9 cellular contexts compared by ENCODE assay signal in the genomic region with DNA sequence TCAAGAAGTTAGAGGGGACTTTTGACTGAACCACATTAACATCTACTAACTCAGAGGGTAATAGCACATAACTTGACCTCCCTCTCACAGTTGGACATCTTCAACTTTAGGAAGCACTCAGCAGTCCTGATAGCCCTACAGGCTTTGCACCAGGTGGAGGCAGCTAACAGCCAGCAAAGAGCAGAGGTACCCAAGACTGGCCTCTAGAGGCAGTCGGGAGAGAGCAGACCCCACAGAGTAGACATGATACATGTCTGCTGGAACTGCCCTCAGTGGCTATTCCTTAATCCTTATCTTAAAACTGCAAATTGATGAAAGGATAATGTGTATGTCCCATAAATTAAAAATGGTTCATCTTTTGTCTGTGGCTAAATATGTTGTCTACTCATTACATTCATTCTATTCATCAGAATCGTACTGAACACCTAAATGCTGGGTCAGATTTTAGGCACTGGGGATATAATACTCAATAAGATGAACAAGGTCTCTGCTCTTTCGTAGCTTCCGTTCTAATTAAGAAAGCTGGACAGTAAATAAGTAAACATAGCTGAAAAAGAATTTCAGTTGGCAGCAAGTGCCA. TPM values are rescaled to one million over a fixed set of nuclear protein-coding genes. Genes with fewer than 3 reads are reported as not detected.
DNase-seq lines count a peak whose midpoint lies in the region; ATAC-seq and TF ChIP-seq lines count a peak whose summit lies in the region.
"Had no signal": no experiment of that assay in that cellular context is flagged by ENCODE, and none has a peak within 500 bp of the region (broad histone marks: within the 10 kb centered on the region; RNA-seq: fewer than 3 reads in every experiment).

No MANE protein-coding gene starts in this region.

- H3K4me3 ChIP-seq in CD4-positive, CD25-positive, alpha-beta regulatory T cell (ENCODE audit: low read depth, low read length), result no peak overlapping the region
- no peak overlapping the region for H3K4me3 ChIP-seq in fibroblast of villous mesenchyme (ENCODE audit: low read depth, low read length)

- peaks cover 56% of the 10 kb centered on the region for H3K36me3 ChIP-seq in CD4-positive, CD25-positive, alpha-beta regulatory T cell (ENCODE audit: control insufficient read depth, insufficient read depth, low read length)

- no peaks in the 10 kb centered on the region for H3K27me3 Mint-ChIP-seq in CD4-positive, CD25-positive, alpha-beta regulatory T cell
- H3K27me3 Mint-ChIP-seq: IgD-negative memory B cell had no signal

- ATAC-seq in CD4-positive, CD25-positive, alpha-beta regulatory T cell (ENCODE audit: low read depth in 2 of 2), result peak; percentile 81 to 88
- ATAC-seq in GM19035 (IDR thresholded peaks at IDR 0.05; ENCODE audit: unreplicated experiment), result peak; percentile 62
- ATAC-seq in HG03571 (IDR thresholded peaks at IDR 0.05; ENCODE audit: unreplicated experiment), result peak; percentile 61
- no peak for ATAC-seq in HG03439 (IDR thresholded peaks at IDR 0.05; ENCODE audit: unreplicated experiment)

- peak; percentile 73 for TF ChIP-seq CTCF in fibroblast of villous mesenchyme (IDR thresholded peaks at IDR 0.05; ENCODE audit: insufficient read depth, low read depth, low read length)

- H3K4me3 Mint-ChIP-seq in CD4-positive, CD25-positive, alpha-beta regulatory T cell, result no peak overlapping the region

- peak overlapping the region in 2 of 3 donors; percentile 31 to 68 for H3K27ac Mint-ChIP-seq in CD4-positive, CD25-positive, alpha-beta regulatory T cell

- H3K9me3 ChIP-seq in CD4-positive, CD25-positive, alpha-beta regulatory T cell (ENCODE audit: control insufficient read depth in 2 of 2, low read length in 2 of 2), result no peaks in the 10 kb centered on the region

- peak in 2 of 3 donors; percentile 27 to 44 for DNase-seq in CD4-positive, CD25-positive, alpha-beta regulatory T cell
- DNase-seq in UCSD-AML1 (lab: John Stamatoyannopoulos, UW; ENCODE audit: unreplicated experiment) (peak; percentile 22), fibroblast of villous mesenchyme (ENCODE audit: low read depth) (no peak), LoVo (ENCODE audit: low spot score) (no peak)
- peak; percentile 31 for DNase-seq in stimulated activated CD4-positive, alpha-beta T cell treated with anti-CD3 and anti-CD28 coated beads, Interleukin-4, amount 100 ng/mL, for 24 hours

- no peaks in the 10 kb centered on the region for H3K27me3 ChIP-seq in CD4-positive, CD25-positive, alpha-beta regulatory T cell (ENCODE audit: control insufficient read depth, insufficient read depth, low read length)

- H3K4me1 ChIP-seq in CD4-positive, CD25-positive, alpha-beta regulatory T cell (ENCODE audit: control insufficient read depth, insufficient read depth, low read length, poor library complexity, severe bottlenecking), result peaks cover 22% of the 10 kb centered on the region

- H3K4me1 Mint-ChIP-seq in CD4-positive, CD25-positive, alpha-beta regulatory T cell, result peaks cover 41 to 64% (median 59%) of the 10 kb centered on the region in 4 donors

- peaks cover 0 to 3% (median 0%) of the 10 kb centered on the region in 7 donors for H3K9me3 Mint-ChIP-seq in CD4-positive, CD25-positive, alpha-beta regulatory T cell
- H3K9me3 Mint-ChIP-seq: IgD-negative memory B cell had no signal

- peaks cover 43% of the 10 kb centered on the region for H3K36me3 Mint-ChIP-seq in CD4-positive, CD25-positive, alpha-beta regulatory T cell

- no peak overlapping the region for H3K27ac ChIP-seq in CD4-positive, CD25-positive, alpha-beta regulatory T cell (ENCODE audit: insufficient read depth, low read length, poor library complexity, severe bottlenecking)

RNA-seq across cellular contexts. Expression of a gene that starts 49.8 kb away (rescaled TPM):
- total RNA-seq in CD4-positive, CD25-positive, alpha-beta regulatory T cell, result 114 TPM
- polyA plus RNA-seq in CD4-positive, CD25-positive, alpha-beta regulatory T cell, result 10 to 100 TPM; 64.3 to 88.4 (median 78.3) TPM
- 51.2 and 86.4 TPM in 2 replicates for total RNA-seq in fibroblast of villous mesenchyme

Comparison
In these comparisons a context has a peak if more than half of its experiments do, and no peak if none do; other contexts are left out.
1. DNase-seq: peak in CD4-positive, CD25-positive, alpha-beta regulatory T cell (2 of 3), UCSD-AML1 (single experiment) and stimulated activated CD4-positive, alpha-beta T cell treated with anti-CD3 and anti-CD28 coated beads, Interleukin-4, amount 100 ng/mL, for 24 hours (single experiment); none in fibroblast of villous mesenchyme (single experiment) and LoVo (single experiment).